Comparison of ENCODE assay signal across 27 cellular contexts in genomic region chr6:119952696-119953095, GRCh38.
"Had no signal": no experiment of that assay in that cellular context is flagged by ENCODE, and none has a peak within 500 bp of the region (broad histone marks: within the 10 kb centered on the region; RNA-seq: fewer than 3 reads in every experiment).

No MANE protein-coding gene starts in this region.

- H3K4me1 ChIP-seq: colonic mucosa, esophagus muscularis mucosa, esophagus squamous epithelium, foreskin keratinocyte, gastrocnemius medialis, gastroesophageal sphincter, heart left ventricle, heart right ventricle had no signal

- H3K27ac ChIP-seq: colonic mucosa, coronary artery, dorsolateral prefrontal cortex, epithelial cell of prostate, esophagus muscularis mucosa, esophagus squamous epithelium, foreskin keratinocyte, gastrocnemius medialis, gastroesophageal sphincter, heart left ventricle, heart right ventricle had no signal

- DNase-seq: colonic mucosa; cortex of kidney; dermis blood vessel endothelial cell; dorsolateral prefrontal cortex; effector CD4-positive, alpha-beta T cell; effector CD8-positive, alpha-beta T cell; effector memory CD4-positive, alpha-beta T cell; effector memory CD8-positive, alpha-beta T cell; endodermal cell; erythroblast; esophagus squamous epithelium; foreskin fibroblast; foreskin keratinocyte; foreskin melanocyte; gastrocnemius medialis; glutamatergic neuron; head of caudate nucleus; heart left ventricle; heart right ventricle had no signal

- H3K9me3 ChIP-seq: colonic mucosa, esophagus squamous epithelium, gastrocnemius medialis, gastroesophageal sphincter had no signal

- ATAC-seq: effector memory CD8-positive, alpha-beta T cell; esophagus mucosa; foreskin keratinocyte; gastrocnemius medialis; gastroesophageal sphincter; heart left ventricle; heart right ventricle had no signal

- FAIRE-seq: endometrium, endothelial cell of umbilical vein, frontal cortex had no signal

- H3K36me3 ChIP-seq: colonic mucosa, esophagus muscularis mucosa, esophagus squamous epithelium, gastrocnemius medialis, gastroesophageal sphincter, heart left ventricle, heart right ventricle had no signal

- H3K4me3 ChIP-seq: colonic mucosa, coronary artery, dorsolateral prefrontal cortex, esophagus muscularis mucosa, esophagus squamous epithelium, gastrocnemius medialis, gastroesophageal sphincter, heart left ventricle, heart right ventricle had no signal

- H3K27me3 ChIP-seq: colonic mucosa, dorsolateral prefrontal cortex, esophagus muscularis mucosa, esophagus squamous epithelium, foreskin keratinocyte, gastrocnemius medialis, gastroesophageal sphincter, heart left ventricle, heart right ventricle had no signal
